14 cellular contexts compared by ENCODE assay signal in the genomic region with DNA sequence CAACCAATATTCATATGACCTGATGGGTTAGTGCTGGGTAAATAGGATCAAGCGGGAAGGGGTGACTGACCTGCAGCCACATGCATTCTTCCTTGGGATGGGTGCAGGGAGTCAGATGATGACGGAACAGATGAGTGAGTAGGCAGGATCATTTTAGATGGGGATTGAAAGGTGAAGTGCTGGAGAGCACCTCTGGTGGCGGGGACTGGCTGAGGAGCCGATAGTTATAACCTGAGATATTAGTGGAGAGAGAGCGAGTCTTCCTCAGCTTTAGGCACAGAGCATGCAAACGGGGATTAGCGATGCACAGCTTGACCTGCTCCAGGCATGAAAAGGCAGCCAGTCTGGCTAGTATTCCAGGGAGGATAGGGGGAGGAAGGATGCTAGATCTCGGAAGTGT.
DNase-seq lines count a peak whose midpoint lies in the region; ATAC-seq and TF ChIP-seq lines count a peak whose summit lies in the region.
"Had no signal": no experiment of that assay in that cellular context is flagged by ENCODE, and none has a peak within 500 bp of the region (broad histone marks: within the 10 kb centered on the region; RNA-seq: fewer than 3 reads in every experiment).

No MANE protein-coding gene starts in this region.

- POLR2A ChIA-PET in HEK293 (lab: Yijun Ruan, JAX), result interaction anchor here (0.6 kb wide), 1 partner anchor 80 kb away, joined by 3 read pairs; no protein-coding TSS in a partner anchor

- intact Hi-C loops in thyroid gland (cut with DNase I), result no loop called here

- H3K27ac ChIP-seq in HEK293 (ENCODE audit: extremely low read depth, low read depth, low read length), result no peak overlapping the region
- H3K27ac ChIP-seq in brain microvascular endothelial cell, result no peak overlapping the region
- peak overlapping the region; percentile 73 to 89 (median 89) for H3K27ac ChIP-seq in thyroid gland

- CTCF ChIA-PET in HEK293 (lab: Yijun Ruan, JAX), result interaction anchor here (1.2 kb wide), 1 partner anchor 112 kb away, joined by 6 read pairs; no protein-coding TSS in a partner anchor

- no peaks in the 10 kb centered on the region for H3K9me3 ChIP-seq in HEK293 (ENCODE audit: control insufficient read depth, insufficient read depth, low read depth, low read length)
- H3K9me3 ChIP-seq in thyroid gland, result no peaks in the 10 kb centered on the region

- 76% methylated on average over 8 of the region's 8 CpGs for WGBS in thyroid gland, 2 donors

- DNase-seq in brain microvascular endothelial cell (no peak), left lobe of liver (ENCODE audit: low spot score) (no peak), thyroid gland (peak; percentile 20 to 34), SKM-1 (lab: John Stamatoyannopoulos, UW; ENCODE audit: unreplicated experiment) (no peak)
- DNase-seq in effector CD8-positive, alpha-beta T cell (lab: John Stamatoyannopoulos, UW), result no peak
- DNase-seq: activated CD8-positive, alpha-beta memory T cell treated with anti-CD3 and anti-CD28 coated beads, Interleukin-2, amount 50 U/mL, for 4 hours; CD4-positive, alpha-beta T cell; GF-D8; KG1; NCI-H1694; NCI-H69; stimulated activated CD4-positive, alpha-beta T cell treated with anti-CD3 and anti-CD28 coated beads, Interleukin-1b, Interleukin-23, amount 100 ng/mL, for 48 hours had no signal

- peak; percentile 11 for ATAC-seq in left lobe of liver
- ATAC-seq in HG03025 (IDR thresholded peaks at IDR 0.05; ENCODE audit: low FRiP score, unreplicated experiment), result no peak

- TF ChIP-seq POLR2A in thyroid gland (IDR thresholded peaks at IDR 0.05), result no peak

- in situ Hi-C loops in brain microvascular endothelial cell (cut with HindIII; ENCODE audit: low pct_ligation_motif_present, low sequenced_read_pairs), result no loop called here

- no peak overlapping the region for H3K4me3 ChIP-seq in HEK293 (ENCODE audit: low read depth, low read length)
- H3K4me3 ChIP-seq in brain microvascular endothelial cell (ENCODE audit: low read depth, low read length), result no peak overlapping the region
- H3K4me3 ChIP-seq in thyroid gland (replicated peaks in 1 of 3), result no peak overlapping the region

- TF ChIP-seq CTCF in HEK293 (tag by site-specific recombination; IDR thresholded peaks at IDR 0.05) (no peak; the same call in 1 of the 2 replicates), brain microvascular endothelial cell (IDR thresholded peaks at IDR 0.05; ENCODE audit: low read depth, low read length, missing control alignments) (peak; percentile 27), thyroid gland (IDR thresholded peaks at IDR 0.05) (peak in 1 of 6 experiments; percentile 14)

- H3K36me3 ChIP-seq in HEK293 (ENCODE audit: control insufficient read depth in 2 of 2, insufficient read depth in 1 of 2, low read length in 2 of 2) (no peaks in the 10 kb centered on the region), brain microvascular endothelial cell (replicated peaks) (no peaks in the 10 kb centered on the region), thyroid gland (no peaks in the 10 kb centered on the region)

- H3K4me1 ChIP-seq in HEK293 (ENCODE audit: control insufficient read depth, insufficient read depth, low read length) (peaks cover 24% of the 10 kb centered on the region), thyroid gland (peaks cover 97 to 99% of the 10 kb centered on the region in 2 donors)

- H3K27me3 ChIP-seq in brain microvascular endothelial cell (replicated peaks) (no peaks in the 10 kb centered on the region), thyroid gland (no peaks in the 10 kb centered on the region)

TF ChIP-seq in HEK293, 187 proteins besides CTCF, POLR2A, EP300 and RAD21:
- TF ChIP-seq ZNF211 (tag by site-specific recombination; IDR thresholded peaks at IDR 0.05; ENCODE audit: low read depth) (no peak), GLIS2 (tag by site-specific recombination; IDR thresholded peaks at IDR 0.05) (no peak), GLI2 (tag by site-specific recombination; IDR thresholded peaks at IDR 0.05; ENCODE audit: borderline replicate concordance, low read depth) (no peak)
- TF ChIP-seq, protein P1, sequence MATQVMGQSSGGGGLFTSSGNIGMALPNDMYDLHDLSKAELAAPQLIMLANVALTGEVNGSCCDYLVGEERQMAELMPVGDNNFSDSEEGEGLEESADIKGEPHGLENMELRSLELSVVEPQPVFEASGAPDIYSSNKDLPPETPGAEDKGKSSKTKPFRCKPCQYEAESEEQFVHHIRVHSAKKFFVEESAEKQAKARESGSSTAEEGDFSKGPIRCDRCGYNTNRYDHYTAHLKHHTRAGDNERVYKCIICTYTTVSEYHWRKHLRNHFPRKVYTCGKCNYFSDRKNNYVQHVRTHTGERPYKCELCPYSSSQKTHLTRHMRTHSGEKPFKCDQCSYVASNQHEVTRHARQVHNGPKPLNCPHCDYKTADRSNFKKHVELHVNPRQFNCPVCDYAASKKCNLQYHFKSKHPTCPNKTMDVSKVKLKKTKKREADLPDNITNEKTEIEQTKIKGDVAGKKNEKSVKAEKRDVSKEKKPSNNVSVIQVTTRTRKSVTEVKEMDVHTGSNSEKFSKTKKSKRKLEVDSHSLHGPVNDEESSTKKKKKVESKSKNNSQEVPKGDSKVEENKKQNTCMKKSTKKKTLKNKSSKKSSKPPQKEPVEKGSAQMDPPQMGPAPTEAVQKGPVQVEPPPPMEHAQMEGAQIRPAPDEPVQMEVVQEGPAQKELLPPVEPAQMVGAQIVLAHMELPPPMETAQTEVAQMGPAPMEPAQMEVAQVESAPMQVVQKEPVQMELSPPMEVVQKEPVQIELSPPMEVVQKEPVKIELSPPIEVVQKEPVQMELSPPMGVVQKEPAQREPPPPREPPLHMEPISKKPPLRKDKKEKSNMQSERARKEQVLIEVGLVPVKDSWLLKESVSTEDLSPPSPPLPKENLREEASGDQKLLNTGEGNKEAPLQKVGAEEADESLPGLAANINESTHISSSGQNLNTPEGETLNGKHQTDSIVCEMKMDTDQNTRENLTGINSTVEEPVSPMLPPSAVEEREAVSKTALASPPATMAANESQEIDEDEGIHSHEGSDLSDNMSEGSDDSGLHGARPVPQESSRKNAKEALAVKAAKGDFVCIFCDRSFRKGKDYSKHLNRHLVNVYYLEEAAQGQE (tag by site-specific recombination; IDR thresholded peaks at IDR 0.05), result peak; percentile 71

Comparison
In these comparisons a context has a peak if more than half of its experiments do, and no peak if none do; other contexts are left out.
1. H3K27ac ChIP-seq: peak in thyroid gland (3 of 3); none in HEK293 (single experiment) and brain microvascular endothelial cell (single experiment).
2. DNase-seq: peak in thyroid gland (2 of 2); none in brain microvascular endothelial cell (single experiment), left lobe of liver (single experiment), SKM-1 (single experiment) and effector CD8-positive, alpha-beta T cell (single experiment).